ENCODE assay signal across 7 cellular contexts in the genomic region with DNA sequence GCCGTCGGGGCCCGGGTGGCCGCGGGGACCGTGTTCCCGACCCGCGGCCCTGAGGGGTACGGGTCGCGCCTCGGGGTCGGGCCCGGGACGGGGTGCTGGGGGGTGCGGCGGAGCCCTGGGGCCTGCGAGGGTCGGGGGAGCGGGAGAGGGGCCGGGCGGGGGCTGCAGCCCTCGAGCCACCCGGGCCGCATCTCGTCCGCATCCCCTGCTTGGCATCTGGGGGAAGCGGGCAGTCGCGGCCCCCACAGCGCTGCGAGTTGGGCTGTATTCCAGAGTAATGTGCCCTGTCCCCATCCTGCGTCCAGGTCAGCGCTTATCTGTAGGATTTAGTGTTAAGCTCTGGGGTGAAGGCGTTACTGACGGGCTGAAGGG.
DNase-seq lines count a peak whose midpoint lies in the region; ATAC-seq and TF ChIP-seq lines count a peak whose summit lies in the region.

No MANE protein-coding gene starts in this region.

- POLR2A ChIA-PET in RWPE1 (lab: Yijun Ruan, JAX; ENCODE audit: low non-redundant PET), result interaction anchor here (1.0 kb wide), 1 partner anchor 202 kb away, joined by 3 read pairs; no protein-coding TSS in a partner anchor

- CTCF ChIA-PET in RWPE1 (lab: Yijun Ruan, JAX), result interaction anchor here (0.6 to 1.5 kb wide), 2 partner anchors 197 to 1499 kb away, joined by 3 to 6 read pairs; a partner anchor contains a TSS

- peak overlapping the region; percentile 83 for H3K27ac ChIP-seq in RWPE1

- H3K4me3 ChIP-seq in fibroblast of pulmonary artery (replicated peaks; ENCODE audit: low read depth, low read length), result peak overlapping the region; percentile 79
- H3K4me3 ChIP-seq in skeletal muscle cell (ENCODE audit: low read depth, low read length), result peak overlapping the region; percentile 97

- DNase-seq in RWPE1 (ENCODE audit: low spot score) (no peak), fibroblast of pulmonary artery (ENCODE audit: low read depth) (no peak), skeletal muscle cell (ENCODE audit: low read depth) (no peak), head of caudate nucleus (no peak), SKM-1 (lab: John Stamatoyannopoulos, UW; ENCODE audit: unreplicated experiment) (no peak)

- intact Hi-C loops in head of caudate nucleus (cut with DNase I), result loop anchor here (2.0 kb wide), 1 partner anchor 21 kb away; a partner anchor contains a TSS

- peak; percentile 5 for ATAC-seq in GM21717 (IDR thresholded peaks at IDR 0.05; ENCODE audit: unreplicated experiment)
- ATAC-seq in HG03521 (IDR thresholded peaks at IDR 0.05; ENCODE audit: unreplicated experiment), result no peak

- TF ChIP-seq CTCF in RWPE1 (conservative IDR thresholded peaks at IDR 0.05; ENCODE audit: low read depth) (no peak), fibroblast of pulmonary artery (IDR thresholded peaks at IDR 0.05; ENCODE audit: low read length, missing control alignments) (no peak)
